Comparison of ENCODE assay signal across 1 cellular context in the genomic region with DNA sequence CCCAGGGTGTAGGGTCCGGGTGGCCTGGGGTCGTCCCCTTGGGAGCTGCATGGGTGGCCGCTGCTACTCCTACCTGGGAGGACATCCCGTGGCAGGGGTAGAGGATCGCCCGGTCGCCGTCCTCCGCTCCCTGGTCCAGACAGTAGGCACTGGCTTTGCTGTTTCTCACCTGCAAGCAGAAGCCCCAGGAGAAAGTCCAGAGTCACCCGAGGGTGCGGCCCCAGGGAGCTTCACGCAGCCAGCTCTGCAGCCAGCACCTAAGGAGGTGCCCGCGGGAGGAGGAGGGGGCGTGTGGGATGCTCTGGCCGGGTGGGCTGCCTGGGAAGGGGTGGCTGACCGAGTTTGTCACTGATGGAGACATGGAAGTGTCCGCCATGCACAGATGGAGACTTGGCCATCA.
TF ChIP-seq lines count a peak whose summit lies in the region.

No MANE protein-coding gene starts in this region.

TF ChIP-seq in IMR-90, 13 proteins besides CTCF, POLR2A, EP300 and RAD21 (continued from another document):
- TF ChIP-seq BHLHE40 (IDR thresholded peaks at IDR 0.05; ENCODE audit: low read depth, low read length) (no peak), NFE2L2 (IDR thresholded peaks at IDR 0.05; ENCODE audit: low read depth, low read length) (no peak), MAZ (IDR thresholded peaks at IDR 0.05; ENCODE audit: borderline replicate concordance, low read depth, low read length) (no peak), MAFK (IDR thresholded peaks at IDR 0.05; ENCODE audit: low read depth, low read length) (no peak), CEBPB (IDR thresholded peaks at IDR 0.05; ENCODE audit: low read depth, low read length) (no peak), CHD1 (IDR thresholded peaks at IDR 0.05; ENCODE audit: low read depth, low read length) (no peak), RCOR1 (IDR thresholded peaks at IDR 0.05; ENCODE audit: insufficient replicate concordance, low read length) (no peak), MXI1 (IDR thresholded peaks at IDR 0.05; ENCODE audit: borderline replicate concordance, low read depth, low read length) (no peak), SMC3 (IDR thresholded peaks at IDR 0.05; ENCODE audit: low read depth, low read length) (no peak), RFX5 (IDR thresholded peaks at IDR 0.05; ENCODE audit: low read depth, low read length) (no peak)
- TF ChIP-seq, protein P1, sequence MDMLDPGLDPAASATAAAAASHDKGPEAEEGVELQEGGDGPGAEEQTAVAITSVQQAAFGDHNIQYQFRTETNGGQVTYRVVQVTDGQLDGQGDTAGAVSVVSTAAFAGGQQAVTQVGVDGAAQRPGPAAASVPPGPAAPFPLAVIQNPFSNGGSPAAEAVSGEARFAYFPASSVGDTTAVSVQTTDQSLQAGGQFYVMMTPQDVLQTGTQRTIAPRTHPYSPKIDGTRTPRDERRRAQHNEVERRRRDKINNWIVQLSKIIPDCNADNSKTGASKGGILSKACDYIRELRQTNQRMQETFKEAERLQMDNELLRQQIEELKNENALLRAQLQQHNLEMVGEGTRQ (IDR thresholded peaks at IDR 0.05; ENCODE audit: low read depth, low read length) = no peak
